34 cellular contexts compared by ENCODE assay signal in the genomic region with DNA sequence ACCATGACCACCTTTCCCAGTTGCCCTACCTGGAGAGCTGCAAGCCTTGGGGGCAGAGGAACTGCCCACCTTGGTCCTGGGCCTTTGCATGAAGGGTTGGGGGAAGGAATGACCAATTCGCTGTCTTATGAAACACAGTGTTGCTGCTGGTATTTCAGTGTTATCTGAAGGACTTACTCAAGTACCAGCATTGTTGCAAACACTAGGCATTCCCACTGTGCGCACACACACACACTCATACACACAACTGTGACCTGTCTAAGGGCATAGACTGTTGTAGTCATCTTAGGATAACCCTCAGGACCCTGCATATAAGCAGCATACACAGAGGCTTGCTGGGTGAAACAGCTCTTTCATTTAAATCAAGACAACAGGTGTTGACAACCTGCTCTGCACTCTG.
"Had no signal": no experiment of that assay in that cellular context is flagged by ENCODE, and none has a peak within 500 bp of the region (broad histone marks: within the 10 kb centered on the region; RNA-seq: fewer than 3 reads in every experiment).

No MANE protein-coding gene starts in this region.

- H3K4me3 ChIP-seq: ascending aorta had no signal

- ATAC-seq: activated CD4-positive, alpha-beta T cell treated with anti-CD3 and anti-CD28 coated beads for 36 hours; activated CD8-positive, alpha-beta memory T cell treated with anti-CD3 and anti-CD28 coated beads, Interleukin-2, amount 10 ng/mL, durations not matched to agents 7 days and 5 days; activated CD8-positive, alpha-beta T cell treated with anti-CD3 and anti-CD28 coated beads, Interleukin-2, amount 10 ng/mL, durations not matched to agents 7 days and 5 days; activated naive CD8-positive, alpha-beta T cell treated with anti-CD3 and anti-CD28 coated beads, Interleukin-2, amount 50 U/mL, for 24 hours had no signal

- H3K27ac ChIP-seq: ascending aorta, VCaP had no signal

- H3K9me3 Mint-ChIP-seq: activated CD4-positive, alpha-beta T cell treated with anti-CD3 and anti-CD28 coated beads, Interleukin-2, amount 10 ng/mL, durations not matched to agents 7 days and 5 days; activated naive CD4-positive, alpha-beta T cell treated with anti-CD3 and anti-CD28 coated beads, Interleukin-2, amount 50 U/mL, for 24 hours; activated T-cell treated with anti-CD3 and anti-CD28 coated beads, Interleukin-2, amount 50 U/mL, for 24 hours had no signal

- H3K27me3 ChIP-seq: ascending aorta had no signal

- H3K4me3 Mint-ChIP-seq: activated B cell treated with CpG ODN at 0.5 μM for 24 hours; activated CD4-positive, alpha-beta memory T cell treated with anti-CD3 and anti-CD28 coated beads, Interleukin-2, amount 10 ng/mL, durations not matched to agents 7 days and 5 days; activated CD4-positive, alpha-beta T cell treated with anti-CD3 and anti-CD28 coated beads for 36 hours; activated CD4-positive, alpha-beta T cell treated with anti-CD3 and anti-CD28 coated beads, Interleukin-2, amount 10 ng/mL, durations not matched to agents 7 days and 5 days; activated CD8-positive, alpha-beta memory T cell treated with anti-CD3 and anti-CD28 coated beads, Interleukin-2, amount 10 ng/mL, durations not matched to agents 7 days and 5 days; activated CD8-positive, alpha-beta T cell treated with anti-CD3 and anti-CD28 coated beads, Interleukin-2, amount 10 ng/mL, durations not matched to agents 7 days and 5 days; activated naive CD4-positive, alpha-beta T cell treated with anti-CD3 and anti-CD28 coated beads, Interleukin-2, amount 10 ng/mL, durations not matched to agents 7 days and 5 days; activated naive CD4-positive, alpha-beta T cell treated with anti-CD3 and anti-CD28 coated beads, Interleukin-2, amount 50 U/mL, for 24 hours; activated naive CD8-positive, alpha-beta T cell; activated naive CD8-positive, alpha-beta T cell treated with anti-CD3 and anti-CD28 coated beads, Interleukin-2, amount 10 ng/mL, durations not matched to agents 7 days and 5 days; activated naive CD8-positive, alpha-beta T cell treated with anti-CD3 and anti-CD28 coated beads, Interleukin-2, amount 50 U/mL, for 24 hours; activated T-cell treated with anti-CD3 and anti-CD28 coated beads, Interleukin-2, amount 50 U/mL, for 24 hours; brain; T-helper 1 cell treated with Interleukin-12 subunit alpha and Interleukin-12 subunit beta and Interleukin-4 antibody, amounts not matched to agents 30 μg/mL and 1 μg/mL, for 36 hours; T-helper 2 cell treated with Interferon-gamma antibody and Interleukin-4, amounts not matched to agents 5 μg/mL and 100 μg/mL, for 36 hours had no signal

- H3K36me3 Mint-ChIP-seq: activated CD8-positive, alpha-beta memory T cell treated with anti-CD3 and anti-CD28 coated beads, Interleukin-2, amount 10 ng/mL, durations not matched to agents 7 days and 5 days; activated naive CD4-positive, alpha-beta T cell treated with anti-CD3 and anti-CD28 coated beads, Interleukin-2, amount 10 ng/mL, durations not matched to agents 7 days and 5 days; activated naive CD4-positive, alpha-beta T cell treated with anti-CD3 and anti-CD28 coated beads, Interleukin-2, amount 50 U/mL, for 24 hours; activated naive CD8-positive, alpha-beta T cell; activated naive CD8-positive, alpha-beta T cell treated with anti-CD3 and anti-CD28 coated beads, Interleukin-2, amount 10 ng/mL, durations not matched to agents 7 days and 5 days had no signal

- H3K27me3 Mint-ChIP-seq: activated B cell treated with CpG ODN at 0.5 μM for 24 hours; activated CD4-positive, alpha-beta memory T cell treated with anti-CD3 and anti-CD28 coated beads, Interleukin-2, amount 10 ng/mL, durations not matched to agents 7 days and 5 days; activated CD4-positive, alpha-beta T cell treated with anti-CD3 and anti-CD28 coated beads for 36 hours; activated CD4-positive, alpha-beta T cell treated with anti-CD3 and anti-CD28 coated beads, Interleukin-2, amount 10 ng/mL, durations not matched to agents 7 days and 5 days; activated CD8-positive, alpha-beta memory T cell treated with anti-CD3 and anti-CD28 coated beads, Interleukin-2, amount 10 ng/mL, durations not matched to agents 7 days and 5 days; activated naive CD4-positive, alpha-beta T cell treated with anti-CD3 and anti-CD28 coated beads, Interleukin-2, amount 10 ng/mL, durations not matched to agents 7 days and 5 days; activated naive CD4-positive, alpha-beta T cell treated with anti-CD3 and anti-CD28 coated beads, Interleukin-2, amount 50 U/mL, for 24 hours; activated naive CD8-positive, alpha-beta T cell; activated naive CD8-positive, alpha-beta T cell treated with anti-CD3 and anti-CD28 coated beads, Interleukin-2, amount 10 ng/mL, durations not matched to agents 7 days and 5 days; activated naive CD8-positive, alpha-beta T cell treated with anti-CD3 and anti-CD28 coated beads, Interleukin-2, amount 50 U/mL, for 24 hours; activated T-cell treated with anti-CD3 and anti-CD28 coated beads, Interleukin-2, amount 50 U/mL, for 24 hours had no signal

- H3K4me1 Mint-ChIP-seq: activated B cell treated with CpG ODN at 0.5 μM for 24 hours; activated CD4-positive, alpha-beta memory T cell treated with anti-CD3 and anti-CD28 coated beads, Interleukin-2, amount 10 ng/mL, durations not matched to agents 7 days and 5 days; activated CD4-positive, alpha-beta T cell treated with anti-CD3 and anti-CD28 coated beads for 36 hours; activated CD4-positive, alpha-beta T cell treated with anti-CD3 and anti-CD28 coated beads, Interleukin-2, amount 10 ng/mL, durations not matched to agents 7 days and 5 days; activated CD8-positive, alpha-beta memory T cell treated with anti-CD3 and anti-CD28 coated beads, Interleukin-2, amount 10 ng/mL, durations not matched to agents 7 days and 5 days; activated naive CD4-positive, alpha-beta T cell treated with anti-CD3 and anti-CD28 coated beads, Interleukin-2, amount 10 ng/mL, durations not matched to agents 7 days and 5 days; activated naive CD4-positive, alpha-beta T cell treated with anti-CD3 and anti-CD28 coated beads, Interleukin-2, amount 50 U/mL, for 24 hours; activated naive CD8-positive, alpha-beta T cell treated with anti-CD3 and anti-CD28 coated beads, Interleukin-2, amount 10 ng/mL, durations not matched to agents 7 days and 5 days; activated naive CD8-positive, alpha-beta T cell treated with anti-CD3 and anti-CD28 coated beads, Interleukin-2, amount 50 U/mL, for 24 hours; brain had no signal

- DNase-seq: activated B cell treated with CpG ODN at 0.5 μM for 24 hours; activated CD4-positive, alpha-beta memory T cell treated with anti-CD3 and anti-CD28 coated beads, Interleukin-2, amount 10 ng/mL, durations not matched to agents 7 days and 5 days; activated CD4-positive, alpha-beta T cell treated with anti-CD3 and anti-CD28 coated beads for 1 hour; activated CD4-positive, alpha-beta T cell treated with anti-CD3 and anti-CD28 coated beads for 36 hours; activated CD4-positive, alpha-beta T cell treated with anti-CD3 and anti-CD28 coated beads for 48 hours; activated CD4-positive, alpha-beta T cell treated with anti-CD3 and anti-CD28 coated beads, Interleukin-2, amount 10 ng/mL, durations not matched to agents 7 days and 5 days; activated CD4-positive, alpha-beta T cell treated with anti-CD3 and anti-CD28 coated beads, Interleukin-2, amount 50 U/mL, for 48 hours; activated CD8-positive, alpha-beta memory T cell treated with anti-CD3 and anti-CD28 coated beads for 24 hours; activated CD8-positive, alpha-beta memory T cell treated with anti-CD3 and anti-CD28 coated beads, Interleukin-2, amount 10 ng/mL, durations not matched to agents 7 days and 5 days; activated CD8-positive, alpha-beta memory T cell treated with anti-CD3 and anti-CD28 coated beads, Interleukin-2, amount 50 U/mL, for 48 hours; activated CD8-positive, alpha-beta T cell treated with anti-CD3 and anti-CD28 coated beads, Interleukin-2, amount 10 ng/mL, durations not matched to agents 7 days and 5 days; activated effector memory CD4-positive, alpha-beta T cell treated with Interleukin-2 at 50 U/mL for 16 hours; activated gamma-delta T cell; activated naive CD4-positive, alpha-beta T cell treated with anti-CD3 and anti-CD28 coated beads, Interleukin-2, amount 10 ng/mL, durations not matched to agents 7 days and 5 days; activated naive CD4-positive, alpha-beta T cell treated with Interleukin-2 at 50 U/mL for 16 hours; activated naive CD8-positive, alpha-beta T cell treated with anti-CD3 and anti-CD28 coated beads, Interleukin-2, amount 10 ng/mL, durations not matched to agents 7 days and 5 days; activated naive CD8-positive, alpha-beta T cell treated with anti-CD3 and anti-CD28 coated beads, Interleukin-2, amount 50 U/mL, for 24 hours; activated T-cell treated with anti-CD3 and anti-CD28 coated beads, Interleukin-2, amount 50 U/mL, for 24 hours; activated T-cell treated with anti-CD3 and anti-CD28 coated beads, Interleukin-2, amount 50 U/mL, for 48 hours; amygdala; anterior cingulate cortex; central memory CD4-positive, alpha-beta T cell; SW 1271; T-helper 1 cell; T-helper 2 cell; T-helper 9 cell had no signal

- H3K27ac Mint-ChIP-seq: activated B cell treated with CpG ODN at 0.5 μM for 24 hours; activated CD4-positive, alpha-beta memory T cell treated with anti-CD3 and anti-CD28 coated beads, Interleukin-2, amount 10 ng/mL, durations not matched to agents 7 days and 5 days; activated CD4-positive, alpha-beta T cell treated with anti-CD3 and anti-CD28 coated beads for 36 hours; activated CD4-positive, alpha-beta T cell treated with anti-CD3 and anti-CD28 coated beads, Interleukin-2, amount 10 ng/mL, durations not matched to agents 7 days and 5 days; activated CD8-positive, alpha-beta memory T cell treated with anti-CD3 and anti-CD28 coated beads, Interleukin-2, amount 10 ng/mL, durations not matched to agents 7 days and 5 days; activated CD8-positive, alpha-beta T cell treated with anti-CD3 and anti-CD28 coated beads, Interleukin-2, amount 10 ng/mL, durations not matched to agents 7 days and 5 days; activated naive CD4-positive, alpha-beta T cell treated with anti-CD3 and anti-CD28 coated beads, Interleukin-2, amount 10 ng/mL, durations not matched to agents 7 days and 5 days; activated naive CD4-positive, alpha-beta T cell treated with anti-CD3 and anti-CD28 coated beads, Interleukin-2, amount 50 U/mL, for 24 hours; activated naive CD8-positive, alpha-beta T cell; activated naive CD8-positive, alpha-beta T cell treated with anti-CD3 and anti-CD28 coated beads, Interleukin-2, amount 10 ng/mL, durations not matched to agents 7 days and 5 days; activated naive CD8-positive, alpha-beta T cell treated with anti-CD3 and anti-CD28 coated beads, Interleukin-2, amount 50 U/mL, for 24 hours; activated T-cell treated with anti-CD3 and anti-CD28 coated beads, Interleukin-2, amount 50 U/mL, for 24 hours; activated T-helper 2 cell treated with anti-CD3 and anti-CD28 coated beads, Interferon-gamma antibody, Interleukin-2, Interleukin-4, amounts not matched to agents 10 μg/mL and 5 μg/mL and 100 μg/mL, durations not matched to agents 14 hours and 24 hours and 36 hours; brain; T-helper 1 cell treated with Interleukin-12 subunit alpha and Interleukin-12 subunit beta and Interleukin-4 antibody, amounts not matched to agents 30 μg/mL and 1 μg/mL, for 36 hours; T-helper 2 cell treated with Interferon-gamma antibody and Interleukin-4, amounts not matched to agents 5 μg/mL and 100 μg/mL, for 36 hours had no signal

- H3K4me1 ChIP-seq: ascending aorta had no signal
